In the genomic region with DNA sequence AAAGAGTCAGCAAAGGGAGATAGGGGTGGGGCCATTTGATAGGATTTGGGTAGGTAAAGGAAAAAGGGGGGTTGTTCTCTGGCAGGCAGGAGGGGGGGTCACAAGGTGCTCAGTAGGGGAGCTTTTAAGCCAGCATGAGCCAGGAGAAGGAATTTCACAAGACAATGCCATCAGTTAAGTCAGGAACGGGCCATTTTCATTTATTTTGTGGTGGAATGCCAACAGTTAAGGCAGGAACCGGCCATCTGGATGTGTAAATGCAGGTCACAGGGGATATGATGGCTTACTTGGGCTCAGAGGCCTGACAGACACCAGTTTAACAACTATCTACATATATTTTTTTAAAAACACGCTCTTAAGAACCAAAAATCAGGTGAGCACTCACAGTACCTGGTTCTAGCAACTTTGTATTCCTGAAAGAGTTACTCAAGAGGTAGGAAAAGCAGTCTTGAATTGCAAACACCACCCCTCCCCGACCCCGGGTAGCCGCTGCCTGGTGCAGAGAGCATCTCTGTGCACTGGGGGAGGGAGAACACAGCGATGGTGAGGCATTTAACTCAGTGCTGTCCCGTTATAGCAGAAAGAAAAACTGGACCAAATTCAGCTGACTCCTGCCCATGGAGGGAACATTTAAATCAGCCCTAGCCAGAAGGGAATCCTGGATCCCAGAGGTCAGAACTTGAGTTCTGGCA, we compare ENCODE assay signal across 17 cellular contexts.
A peak's percentile ranks its signal among the peaks of the same experiment; 100 is the strongest.
DNase-seq lines count a peak whose midpoint lies in the region; ATAC-seq and TF ChIP-seq lines count a peak whose summit lies in the region.
"Had no signal": no experiment of that assay in that cellular context is flagged by ENCODE, and none has a peak within 500 bp of the region (broad histone marks: within the 10 kb centered on the region; RNA-seq: fewer than 3 reads in every experiment).

No MANE protein-coding gene starts in this region.

- H3K9me3 ChIP-seq in ES-I3 (ENCODE audit: control insufficient read depth, insufficient read depth, low read length) (peaks cover 12% of the 10 kb centered on the region; the same call in 1 of the 2 replicates), HUES64 (ENCODE audit: insufficient read depth, low read depth, low read length) (peaks cover 15% of the 10 kb centered on the region), endodermal cell (ENCODE audit: control insufficient read depth, low read length) (peaks cover 6% of the 10 kb centered on the region), neural progenitor cell (ENCODE audit: low read depth) (no peaks in the 10 kb centered on the region)

- peak overlapping the region; percentile 84 for H3K27ac Mint-ChIP-seq in endodermal cell
- no peak overlapping the region for H3K27ac Mint-ChIP-seq in neural progenitor cell
- H3K27ac Mint-ChIP-seq: B cell; CD4-positive, alpha-beta T cell had no signal

- H3K36me3 ChIP-seq in ES-I3 (ENCODE audit: insufficient read depth, low read length) (no peaks in the 10 kb centered on the region), HUES64 (ENCODE audit: insufficient read depth, low read length) (no peaks in the 10 kb centered on the region), endodermal cell (ENCODE audit: control insufficient read depth, insufficient read depth, low read length) (no peaks in the 10 kb centered on the region), neural progenitor cell (no peaks in the 10 kb centered on the region)

- H3K27me3 Mint-ChIP-seq in endodermal cell (ENCODE audit: insufficient read depth) (peaks cover 1% of the 10 kb centered on the region), neural progenitor cell (ENCODE audit: insufficient read depth, low read depth) (peaks cover 3% of the 10 kb centered on the region)
- H3K27me3 Mint-ChIP-seq: B cell had no signal

- 39% methylated on average over 8 of the region's 8 CpGs for WGBS in HUES64
- 66 to 71% methylated on average over 7 to 8 of the region's 8 CpGs for WGBS in endodermal cell (ENCODE audit: insufficient coverage in 1 of 2, insufficient read length in 1 of 2), 2 experiments

- peak; percentile 80 for DNase-seq in endodermal cell
- DNase-seq in neural progenitor cell (ENCODE audit: low spot score) = peak; percentile 40
- DNase-seq: ACHN; C1 segment of cervical spinal cord; CD4-positive, alpha-beta T cell; DMS153; DMS79 treated with DMSO at 0.1 percent for 48 hours; EL; GF-D8; H7 had no signal

- H3K27me3 ChIP-seq in HUES64 (ENCODE audit: insufficient read depth, low read length) = no peaks in the 10 kb centered on the region
- no peaks in the 10 kb centered on the region for H3K27me3 ChIP-seq in endodermal cell (ENCODE audit: control insufficient read depth, insufficient read depth, low read length, poor library complexity, severe bottlenecking)
- no peaks in the 10 kb centered on the region for H3K27me3 ChIP-seq in neural progenitor cell

- H3K9me3 Mint-ChIP-seq in endodermal cell (peaks cover 21% of the 10 kb centered on the region), neural progenitor cell (peaks cover 3% of the 10 kb centered on the region)
- H3K9me3 Mint-ChIP-seq: CD4-positive, alpha-beta T cell had no signal

- no peak overlapping the region for H3K4me3 ChIP-seq in HUES64 (ENCODE audit: low read length)
- H3K4me3 ChIP-seq in endodermal cell (ENCODE audit: low read length) = no peak overlapping the region
- peak overlapping the region; percentile 4 for H3K4me3 ChIP-seq in neural progenitor cell

- H3K79me2 ChIP-seq in neural progenitor cell (ENCODE audit: low read depth) = no peaks in the 10 kb centered on the region

- H3K4me1 Mint-ChIP-seq in endodermal cell (peaks cover 15% of the 10 kb centered on the region), neural progenitor cell (peaks cover 11% of the 10 kb centered on the region)
- H3K4me1 Mint-ChIP-seq: B cell had no signal

- H3K4me1 ChIP-seq in ES-I3 (ENCODE audit: insufficient read depth, low read length) = peaks cover 16% of the 10 kb centered on the region
- H3K4me1 ChIP-seq in HUES64 (ENCODE audit: insufficient read depth, low read length) = peaks cover 19% of the 10 kb centered on the region
- H3K4me1 ChIP-seq in endodermal cell (ENCODE audit: control insufficient read depth, insufficient read depth, low read length) = no peaks in the 10 kb centered on the region
- peaks cover 20% of the 10 kb centered on the region for H3K4me1 ChIP-seq in neural progenitor cell

- ATAC-seq in HG02759 (IDR thresholded peaks at IDR 0.05; ENCODE audit: unreplicated experiment) = no peak
- no peak for ATAC-seq in HG03460 (IDR thresholded peaks at IDR 0.05; ENCODE audit: unreplicated experiment)
- no peak for ATAC-seq in GM19324 (IDR thresholded peaks at IDR 0.05; ENCODE audit: low FRiP score, unreplicated experiment)

- peak overlapping the region; percentile 18 for H2AFZ ChIP-seq in neural progenitor cell (replicated peaks)

- H3F3A ChIP-seq in neural progenitor cell (ENCODE audit: low read depth) = peaks cover 19% of the 10 kb centered on the region

- H3K4me3 Mint-ChIP-seq in endodermal cell = peak overlapping the region; percentile 23
- no peak overlapping the region for H3K4me3 Mint-ChIP-seq in neural progenitor cell
- H3K4me3 Mint-ChIP-seq: B cell; CD4-positive, alpha-beta T cell had no signal

- peak overlapping the region; percentile 66 for H3K4me2 ChIP-seq in neural progenitor cell
- H3K4me2 ChIP-seq: KMS-11 had no signal

- H3K27ac ChIP-seq in HUES64 (ENCODE audit: low read depth, low read length) = peak overlapping the region; percentile 60; the same call in 1 of the 2 replicates
- no peak overlapping the region for H3K27ac ChIP-seq in endodermal cell (ENCODE audit: low read depth, low read length)
- H3K27ac ChIP-seq in neural progenitor cell = no peak overlapping the region
- H3K27ac ChIP-seq: KMS-11 had no signal

- peaks cover 3% of the 10 kb centered on the region for H4K20me1 ChIP-seq in neural progenitor cell (ENCODE audit: low read depth)

- no peak for TF ChIP-seq CTCF in endodermal cell (conservative IDR thresholded peaks at IDR 0.05)
- no peak for TF ChIP-seq CTCF in neural progenitor cell (IDR thresholded peaks at IDR 0.05)

- H3K9ac ChIP-seq in ES-I3 (ENCODE audit: low read depth, low read length) = peak overlapping the region; percentile 35
- 0 out of 2 replicates have a peak overlapping the region, but pooled peaks have one; percentile 38 for H3K9ac ChIP-seq in HUES64 (ENCODE audit: low read depth, low read length)
- no peak overlapping the region for H3K9ac ChIP-seq in endodermal cell (ENCODE audit: extremely low read depth, low read length, poor library complexity, severe bottlenecking)
- no peak overlapping the region for H3K9ac ChIP-seq in neural progenitor cell
- H3K9ac ChIP-seq: KMS-11 had no signal

- H3K36me3 Mint-ChIP-seq in endodermal cell (ENCODE audit: low read depth) (no peaks in the 10 kb centered on the region), neural progenitor cell (no peaks in the 10 kb centered on the region)

Comparison
In these comparisons a context has a peak if more than half of its experiments do, and no peak if none do; other contexts are left out.
1. H3K9ac ChIP-seq: peak in ES-I3 (single experiment) and HUES64 (single experiment); none in endodermal cell (single experiment) and neural progenitor cell (single experiment).